In genomic region chr7:95511716-95512260, GRCh38 we compare ENCODE assay signal across 8 cellular contexts. TPM values are rescaled to one million over a fixed set of nuclear protein-coding genes. Genes with fewer than 3 reads are reported as not detected.
A peak's percentile ranks its signal among the peaks of the same experiment; 100 is the strongest.
DNase-seq lines count a peak whose midpoint lies in the region; ATAC-seq and TF ChIP-seq lines count a peak whose summit lies in the region.

No MANE protein-coding gene starts in this region.

- no peak overlapping the region for H3K9ac ChIP-seq in OCI-LY1 (ENCODE audit: low read length)

- no peak for TF ChIP-seq POLR2A in tibial nerve (IDR thresholded peaks at IDR 0.05)

- peak; percentile 24 for DNase-seq in DMS79 (lab: John Stamatoyannopoulos, UW)
- DNase-seq in HK-2 (ENCODE audit: unreplicated experiment), result peak; percentile 51
- peak; percentile 65 to 66 for DNase-seq in activated T-cell treated with anti-CD3 and anti-CD28 coated beads, Interleukin-2, amount 50 U/mL, for 48 hours
- DNase-seq in foreskin fibroblast, result peak; percentile 50 to 83
- DNase-seq in occipital lobe (lab: John Stamatoyannopoulos, UW), result peak; percentile 30
- peak; percentile 69 to 95 for DNase-seq in tibial nerve (ENCODE audit: low spot score in 2 of 2)

- 35 to 38% methylated on average over 6 of the region's 6 CpGs for WGBS in tibial nerve, 2 donors

- H2AFZ ChIP-seq in OCI-LY1 (ENCODE audit: low read length), result no peak overlapping the region

- no peaks in the 10 kb centered on the region for H3K9me2 ChIP-seq in OCI-LY1 (ENCODE audit: low read depth, low read length)

- H3K4me3 ChIP-seq in OCI-LY1 (ENCODE audit: low read depth, low read length, poor library complexity, severe bottlenecking), result peak overlapping the region; percentile 29
- no peak overlapping the region for H3K4me3 ChIP-seq in foreskin fibroblast (ENCODE audit: low read depth in 1 of 2, low read length in 2 of 2)
- no peak overlapping the region for H3K4me3 ChIP-seq in tibial nerve

- H3F3A ChIP-seq in OCI-LY1 (ENCODE audit: insufficient read depth, low read length), result no peaks in the 10 kb centered on the region

- no peak overlapping the region for H3K27ac ChIP-seq in OCI-LY1 (ENCODE audit: low read depth, low read length, poor library complexity, severe bottlenecking)
- H3K27ac ChIP-seq in tibial nerve, result no peak overlapping the region

- H3K9me3 ChIP-seq in OCI-LY1 (ENCODE audit: low read length) (no peaks in the 10 kb centered on the region), tibial nerve (no peaks in the 10 kb centered on the region)

- H3K27me3 ChIP-seq in OCI-LY1 (ENCODE audit: insufficient read depth, low read length) (no peaks in the 10 kb centered on the region), tibial nerve (peaks cover 0 to 2% of the 10 kb centered on the region in 2 donors)

- peak; percentile 83 for ATAC-seq in GM21381 (IDR thresholded peaks at IDR 0.05; ENCODE audit: unreplicated experiment)

- H3K4me1 ChIP-seq in OCI-LY1 (ENCODE audit: insufficient read depth, low read length, severe bottlenecking) (peaks cover 5% of the 10 kb centered on the region), tibial nerve (no peaks in the 10 kb centered on the region)

- no peaks in the 10 kb centered on the region for H3K36me3 ChIP-seq in OCI-LY1 (ENCODE audit: insufficient read depth, low read length)
- no peaks in the 10 kb centered on the region for H3K36me3 ChIP-seq in tibial nerve

- TF ChIP-seq EP300 in tibial nerve (IDR thresholded peaks at IDR 0.05), result peak in 1 of 2 donors; percentile 14

- H4K20me1 ChIP-seq in OCI-LY1 (ENCODE audit: insufficient read depth, low read length), result no peaks in the 10 kb centered on the region

- TF ChIP-seq CTCF in OCI-LY1 (IDR thresholded peaks at IDR 0.05; ENCODE audit: low read length), result peak; percentile 97
- peak; percentile 88 for TF ChIP-seq CTCF in foreskin fibroblast (IDR thresholded peaks at IDR 0.05; ENCODE audit: low read depth, low read length)
- peak; percentile 88 to 91 (median 90) for TF ChIP-seq CTCF in tibial nerve (IDR thresholded peaks at IDR 0.05)

- H3K4me2 ChIP-seq in OCI-LY1 (ENCODE audit: low read length), result peak overlapping the region; percentile 53

- no peaks in the 10 kb centered on the region for H3K79me2 ChIP-seq in OCI-LY1 (ENCODE audit: insufficient read depth, low read length)

RNA-seq across cellular contexts. Expression of gene ASB4, which starts 26.0 kb away (rescaled TPM):
- total RNA-seq in occipital lobe (0.16 TPM), tibial nerve (not detected)

Comparison
In these comparisons a context has a peak if more than half of its experiments do, and no peak if none do; other contexts are left out.
1. DNase-seq: peak in every context shown above with its lines; median percentile 82 in tibial nerve; 66 in foreskin fibroblast; 66 in activated T-cell treated with anti-CD3 and anti-CD28 coated beads, Interleukin-2, amount 50 U/mL, for 48 hours; 51 in HK-2; 30 in occipital lobe; 24 in DMS79.